In genomic region chr10:97747573-97747972, GRCh38 we compare ENCODE assay signal across 26 cellular contexts. TPM values are rescaled to one million over a fixed set of nuclear protein-coding genes. Genes with fewer than 3 reads are reported as not detected.
A peak's percentile ranks its signal among the peaks of the same experiment; 100 is the strongest.
DNase-seq lines count a peak whose midpoint lies in the region; ATAC-seq lines count a peak whose summit lies in the region.
"Had no signal": no experiment of that assay in that cellular context is flagged by ENCODE, and none has a peak within 500 bp of the region (broad histone marks: within the 10 kb centered on the region; RNA-seq: fewer than 3 reads in every experiment).

No MANE protein-coding gene starts in this region.

- no peak for ATAC-seq in activated CD8-positive, alpha-beta memory T cell treated with anti-CD3 and anti-CD28 coated beads, Interleukin-2, amount 10 ng/mL, durations not matched to agents 7 days and 5 days
- ATAC-seq: CD8-positive, alpha-beta T cell; GM12878 had no signal

- H3K9me3 ChIP-seq in BLaER1 = no peaks in the 10 kb centered on the region
- H3K9me3 ChIP-seq: BE2C; BLaER1 treated with 17β-estradiol and CSF1 and Interleukin-3, amounts not matched to agents 10 nM and 100 nM; Caco-2 had no signal

- H3K36me3 ChIP-seq in BLaER1 (peaks cover 99% of the 10 kb centered on the region), H7 (replicated peaks; ENCODE audit: control insufficient read depth, insufficient read depth, low read length) (peaks cover 21% of the 10 kb centered on the region)

- H3K27ac Mint-ChIP-seq in activated CD8-positive, alpha-beta memory T cell treated with anti-CD3 and anti-CD28 coated beads, Interleukin-2, amount 10 ng/mL, durations not matched to agents 7 days and 5 days = peak overlapping the region; percentile 9
- H3K27ac Mint-ChIP-seq: CD4-positive, alpha-beta T cell had no signal

- H3K4me3 ChIP-seq in BLaER1 (no peak overlapping the region), H7 (ENCODE audit: insufficient read depth, low read depth, low read length) (no peak overlapping the region)
- H3K4me3 ChIP-seq: BLaER1 treated with 17β-estradiol and CSF1 and Interleukin-3, amounts not matched to agents 10 nM and 100 nM; GM12878 had no signal

- peaks cover 25% of the 10 kb centered on the region for H3K36me3 Mint-ChIP-seq in activated CD8-positive, alpha-beta memory T cell treated with anti-CD3 and anti-CD28 coated beads, Interleukin-2, amount 10 ng/mL, durations not matched to agents 7 days and 5 days

- H3K9me3 Mint-ChIP-seq in activated CD8-positive, alpha-beta memory T cell treated with anti-CD3 and anti-CD28 coated beads, Interleukin-2, amount 10 ng/mL, durations not matched to agents 7 days and 5 days (ENCODE audit: low read depth) = no peaks in the 10 kb centered on the region
- H3K9me3 Mint-ChIP-seq: CD4-positive, alpha-beta T cell; CD8-positive, alpha-beta T cell had no signal

- peaks cover 93% of the 10 kb centered on the region for H4K20me1 ChIP-seq in BLaER1

- H3K4me2 ChIP-seq in BLaER1 = no peak overlapping the region
- H3K4me2 ChIP-seq: BLaER1 treated with 17β-estradiol and CSF1 and Interleukin-3, amounts not matched to agents 10 nM and 100 nM had no signal

- H3K4me1 ChIP-seq in BLaER1 = peaks cover 11% of the 10 kb centered on the region

- CTCF ChIA-PET in activated CD8-positive, alpha-beta memory T cell treated with anti-CD3 and anti-CD28 coated beads, Interleukin-2, amount 10 ng/mL, durations not matched to agents 7 days and 5 days (lab: Charles Lee) = interaction anchor here (0.9 to 2.1 kb wide), 5 partner anchors 9 to 61 kb away, joined by 3 to 5 read pairs (median 4); partner anchors contain the start of genes AVPI1 and ZFYVE27

- no peaks in the 10 kb centered on the region for H3K27me3 Mint-ChIP-seq in activated CD8-positive, alpha-beta memory T cell treated with anti-CD3 and anti-CD28 coated beads, Interleukin-2, amount 10 ng/mL, durations not matched to agents 7 days and 5 days
- H3K27me3 Mint-ChIP-seq: CD4-positive, alpha-beta T cell had no signal

- no peak overlapping the region for H3K4me3 Mint-ChIP-seq in activated CD8-positive, alpha-beta memory T cell treated with anti-CD3 and anti-CD28 coated beads, Interleukin-2, amount 10 ng/mL, durations not matched to agents 7 days and 5 days
- H3K4me3 Mint-ChIP-seq: CD4-positive, alpha-beta T cell; CD8-positive, alpha-beta T cell had no signal

- 0 out of 2 replicates have a peak overlapping the region, but pooled peaks have one; percentile 29 for H3K9ac ChIP-seq in BLaER1

- H3K27me3 ChIP-seq in BLaER1 (no peaks in the 10 kb centered on the region), H7 (ENCODE audit: control insufficient read depth, insufficient read depth, low read length) (no peaks in the 10 kb centered on the region)
- H3K27me3 ChIP-seq: BE2C; BLaER1 treated with 17β-estradiol and CSF1 and Interleukin-3, amounts not matched to agents 10 nM and 100 nM had no signal

- DNase-seq in activated CD8-positive, alpha-beta memory T cell treated with anti-CD3 and anti-CD28 coated beads, Interleukin-2, amount 10 ng/mL, durations not matched to agents 7 days and 5 days = no peak
- no peak for DNase-seq in activated CD8-positive, alpha-beta memory T cell treated with anti-CD3 and anti-CD28 coated beads, Interleukin-2, amount 50 U/mL, for 4 hours
- DNase-seq in SK-N-DZ (ENCODE audit: low spot score) (peak; percentile 89), mesenteric fat pad (ENCODE audit: low spot score) (peak; percentile 28), DMS153 treated with DMSO at 0.1 percent for 48 hours (lab: John Stamatoyannopoulos, UW; ENCODE audit: unreplicated experiment) (no peak), H7 (no peak)
- no peak for DNase-seq in activated CD4-positive, CD25-positive, alpha-beta regulatory T cell (lab: John Stamatoyannopoulos, UW)
- DNase-seq: 8988T; ACHN; BE2C; Caco-2; Calu3; CD4-positive, alpha-beta T cell; CD8-positive, alpha-beta T cell; DMS53; DMS79; DND-41; EL; GDM1 had no signal

- no peak overlapping the region for H3K27ac ChIP-seq in BLaER1
- H3K27ac ChIP-seq: BLaER1 treated with 17β-estradiol and CSF1 and Interleukin-3, amounts not matched to agents 10 nM and 100 nM; C4-2B had no signal

- H3K4me1 Mint-ChIP-seq in activated CD8-positive, alpha-beta memory T cell treated with anti-CD3 and anti-CD28 coated beads, Interleukin-2, amount 10 ng/mL, durations not matched to agents 7 days and 5 days = peaks cover 4% of the 10 kb centered on the region

RNA-seq across cellular contexts. Expression of gene ZFYVE27, which starts 10.6 kb away (rescaled TPM):
- total RNA-seq in activated CD8-positive, alpha-beta memory T cell treated with anti-CD3 and anti-CD28 coated beads, Interleukin-2, amount 10 ng/mL, durations not matched to agents 7 days and 5 days = 10 to 100 TPM; 31.4 to 32.8 TPM
- polyA plus RNA-seq in SK-N-DZ (2014; cell fraction: cytosol; rRNA removed) = 61.0 and 63.6 TPM in 2 replicates
- 102 and 106 TPM in 2 replicates for polyA plus RNA-seq in SK-N-DZ (2014; cell fraction: nucleus; rRNA removed)
- 19.2 TPM for total RNA-seq in mesenteric fat pad
- 19.2 and 21.8 TPM in 2 replicates for total RNA-seq in H7 (2014; rRNA removed; shearing (Covaris generic))

RNA-seq across cellular contexts. Expression of gene SFRP5, which starts 24.2 kb away (rescaled TPM):
- not detected for total RNA-seq in activated CD8-positive, alpha-beta memory T cell treated with anti-CD3 and anti-CD28 coated beads, Interleukin-2, amount 10 ng/mL, durations not matched to agents 7 days and 5 days
- polyA plus RNA-seq in SK-N-DZ (2014; cell fraction: cytosol; rRNA removed) = 0.55 and 1.4 TPM in 2 replicates
- 0.33 and 0.44 TPM in 2 replicates for polyA plus RNA-seq in SK-N-DZ (2014; cell fraction: nucleus; rRNA removed)
- total RNA-seq in mesenteric fat pad = not detected
- 1.9 and 2.3 TPM in 2 replicates for total RNA-seq in H7 (2014; rRNA removed; shearing (Covaris generic))
- total RNA-seq: A673; CD4-positive, alpha-beta T cell; G401; GM12878 had no signal
- polyA plus RNA-seq: AG04450, GM12878 had no signal

RNA-seq across cellular contexts. Expression of gene MARVELD1, which starts 34.0 kb away (rescaled TPM):
- total RNA-seq in activated CD8-positive, alpha-beta memory T cell treated with anti-CD3 and anti-CD28 coated beads, Interleukin-2, amount 10 ng/mL, durations not matched to agents 7 days and 5 days = 1 to 10 TPM; 2.8 to 3.0 TPM
- polyA plus RNA-seq in SK-N-DZ (2014; cell fraction: cytosol; rRNA removed) = 55.7 and 55.8 TPM in 2 replicates
- 24.1 and 40.1 TPM in 2 replicates for polyA plus RNA-seq in SK-N-DZ (2014; cell fraction: nucleus; rRNA removed)
- total RNA-seq in mesenteric fat pad = 28.7 TPM
- 18.7 and 21.2 TPM in 2 replicates for total RNA-seq in H7 (2014; rRNA removed; shearing (Covaris generic))

Comparison
In these comparisons a context has a peak if more than half of its experiments do, and no peak if none do; other contexts are left out.
1. DNase-seq: peak in SK-N-DZ (single experiment) and mesenteric fat pad (single experiment); none in activated CD8-positive, alpha-beta memory T cell treated with anti-CD3 and anti-CD28 coated beads, Interleukin-2, amount 10 ng/mL, durations not matched to agents 7 days and 5 days (single experiment), activated CD8-positive, alpha-beta memory T cell treated with anti-CD3 and anti-CD28 coated beads, Interleukin-2, amount 50 U/mL, for 4 hours (single experiment), activated CD4-positive, CD25-positive, alpha-beta regulatory T cell (0 of 4), DMS153 treated with DMSO at 0.1 percent for 48 hours (single experiment) and H7 (single experiment).